In genomic region chr12:123945441-123946151, GRCh38 we compare ENCODE assay signal across 25 cellular contexts. TPM values are rescaled to one million over a fixed set of nuclear protein-coding genes. Genes with fewer than 3 reads are reported as not detected.
A peak's percentile ranks its signal among the peaks of the same experiment; 100 is the strongest.
DNase-seq lines count a peak whose midpoint lies in the region; ATAC-seq and TF ChIP-seq lines count a peak whose summit lies in the region.
"Had no signal": no experiment of that assay in that cellular context is flagged by ENCODE, and none has a peak within 500 bp of the region (broad histone marks: within the 10 kb centered on the region; RNA-seq: fewer than 3 reads in every experiment).

No MANE protein-coding gene starts in this region.

- no peaks in the 10 kb centered on the region for H3K27me3 ChIP-seq in left ventricle myocardium inferior (ENCODE audit: low read depth)
- no peaks in the 10 kb centered on the region for H3K27me3 ChIP-seq in right cardiac atrium (ENCODE audit: control insufficient read depth, insufficient read depth)
- H3K27me3 ChIP-seq in neural progenitor cell = peaks cover 8% of the 10 kb centered on the region
- H3K27me3 ChIP-seq: esophagus muscularis mucosa, suprapubic skin had no signal

- no peaks in the 10 kb centered on the region for H3F3A ChIP-seq in neural progenitor cell (ENCODE audit: low read depth)

- no peak overlapping the region for H3K4me2 ChIP-seq in neural progenitor cell
- H3K4me2 ChIP-seq: SK-N-SH had no signal

- peaks cover 49% of the 10 kb centered on the region for H3K36me3 ChIP-seq in left ventricle myocardium inferior
- H3K36me3 ChIP-seq in neural progenitor cell = no peaks in the 10 kb centered on the region

- no peak overlapping the region for H3K9ac ChIP-seq in neural progenitor cell
- H3K9ac ChIP-seq: SK-N-SH had no signal

- H3K4me3 Mint-ChIP-seq in neural progenitor cell = no peak overlapping the region
- no peak overlapping the region for H3K4me3 Mint-ChIP-seq in stimulated activated naive B cell treated with anti-CD40 and anti-IgM and Interleukin-4, amounts not matched to agents 10 μg/mL and 1 μg/mL and 100 μg/mL, for 72 hours
- H3K4me3 Mint-ChIP-seq: activated naive CD4-positive, alpha-beta T cell treated with anti-CD3 and anti-CD28 coated beads, Interleukin-2, amount 50 U/mL, for 24 hours; CD8-positive, alpha-beta memory T cell; dendritic cell treated with granulocyte-macrophage colony-stimulating factor and Interleukin-4, amounts not matched to agents 40 ng/mL and 50 ng/mL, for 4 days; naive thymus-derived CD8-positive, alpha-beta T cell had no signal

- intact Hi-C loops in left ventricle myocardium inferior (cut with micrococcal nuclease) (no loop called here), right cardiac atrium (cut with DNase I) (no loop called here)

- peaks cover 4% of the 10 kb centered on the region for H3K9me3 ChIP-seq in left ventricle myocardium inferior (replicated peaks)
- H3K9me3 ChIP-seq in right cardiac atrium (ENCODE audit: control insufficient read depth, low read length) = no peaks in the 10 kb centered on the region
- no peaks in the 10 kb centered on the region for H3K9me3 ChIP-seq in neural progenitor cell (ENCODE audit: low read depth)
- H3K9me3 ChIP-seq: esophagus muscularis mucosa, SK-N-SH, suprapubic skin had no signal

- H3K27ac Mint-ChIP-seq in neural progenitor cell = peak overlapping the region; percentile 17
- H3K27ac Mint-ChIP-seq in stimulated activated naive B cell treated with anti-CD40 and anti-IgM and Interleukin-4, amounts not matched to agents 10 μg/mL and 1 μg/mL and 100 μg/mL, for 72 hours = no peak overlapping the region
- H3K27ac Mint-ChIP-seq: activated naive CD4-positive, alpha-beta T cell treated with anti-CD3 and anti-CD28 coated beads, Interleukin-2, amount 50 U/mL, for 24 hours; dendritic cell treated with granulocyte-macrophage colony-stimulating factor and Interleukin-4, amounts not matched to agents 40 ng/mL and 50 ng/mL, for 4 days had no signal

- H3K4me1 ChIP-seq in left ventricle myocardium inferior = peaks cover 45% of the 10 kb centered on the region
- H3K4me1 ChIP-seq in right cardiac atrium (ENCODE audit: control insufficient read depth, insufficient read depth, low read length) = peaks cover 16% of the 10 kb centered on the region
- H3K4me1 ChIP-seq in neural progenitor cell = peaks cover 10% of the 10 kb centered on the region
- H3K4me1 ChIP-seq: suprapubic skin had no signal

- WGBS in right cardiac atrium = 87% methylated on average over 19 of the region's 19 CpGs

- H2AFZ ChIP-seq in neural progenitor cell (replicated peaks) = no peak overlapping the region

- H3K4me3 ChIP-seq in left ventricle myocardium inferior = no peak overlapping the region
- no peak overlapping the region for H3K4me3 ChIP-seq in right cardiac atrium (ENCODE audit: low read length)
- no peak overlapping the region for H3K4me3 ChIP-seq in neural progenitor cell
- H3K4me3 ChIP-seq: esophagus muscularis mucosa, skin epidermis, suprapubic skin had no signal

- peaks cover 2% of the 10 kb centered on the region for H3K27me3 Mint-ChIP-seq in neural progenitor cell (ENCODE audit: insufficient read depth, low read depth)
- H3K27me3 Mint-ChIP-seq in stimulated activated naive B cell treated with anti-CD40 and anti-IgM and Interleukin-4, amounts not matched to agents 10 μg/mL and 1 μg/mL and 100 μg/mL, for 72 hours = no peaks in the 10 kb centered on the region
- H3K27me3 Mint-ChIP-seq: activated naive CD4-positive, alpha-beta T cell treated with anti-CD3 and anti-CD28 coated beads, Interleukin-2, amount 50 U/mL, for 24 hours; CD8-positive, alpha-beta memory T cell; dendritic cell treated with granulocyte-macrophage colony-stimulating factor and Interleukin-4, amounts not matched to agents 40 ng/mL and 50 ng/mL, for 4 days; naive thymus-derived CD8-positive, alpha-beta T cell had no signal

- ATAC-seq in right cardiac atrium (no peak), esophagus mucosa (no peak)
- ATAC-seq in stimulated activated naive B cell treated with anti-CD40 and anti-IgM and Interleukin-4, amounts not matched to agents 10 μg/mL and 1 μg/mL and 100 μg/mL, for 72 hours (replicated peaks) = no peak
- ATAC-seq: naive thymus-derived CD8-positive, alpha-beta T cell had no signal

- peaks cover 9% of the 10 kb centered on the region for H3K9me3 Mint-ChIP-seq in neural progenitor cell
- peaks cover 4 to 7% of the 10 kb centered on the region in 2 donors for H3K9me3 Mint-ChIP-seq in stimulated activated naive B cell treated with anti-CD40 and anti-IgM and Interleukin-4, amounts not matched to agents 10 μg/mL and 1 μg/mL and 100 μg/mL, for 72 hours
- H3K9me3 Mint-ChIP-seq: activated naive CD4-positive, alpha-beta T cell treated with anti-CD3 and anti-CD28 coated beads, Interleukin-2, amount 50 U/mL, for 24 hours; CD8-positive, alpha-beta memory T cell had no signal

- no peaks in the 10 kb centered on the region for H3K79me2 ChIP-seq in neural progenitor cell (ENCODE audit: low read depth)

- DNase-seq in left ventricle myocardium inferior = no peak
- no peak for DNase-seq in right cardiac atrium
- DNase-seq in cerebellum (ENCODE audit: low spot score) = peak; percentile 50
- no peak for DNase-seq in neural progenitor cell (ENCODE audit: low spot score)
- no peak for DNase-seq in stimulated activated naive B cell treated with anti-CD40 and anti-IgM and Interleukin-4, amounts not matched to agents 10 μg/mL and 1 μg/mL and 100 μg/mL, for 72 hours
- DNase-seq in hypothalamus (lab: John Stamatoyannopoulos, UW) = no peak
- DNase-seq: activated CD4-positive, CD25-positive, alpha-beta regulatory T cell; CD8-positive, alpha-beta memory T cell; DMS 273 treated with DMSO at 0.1 percent for 48 hours; foreskin fibroblast; GOT3; KBM-7; kidney; naive thymus-derived CD8-positive, alpha-beta T cell; NCI-H1105; NCI-H187 treated with DMSO at 0.1 percent for 48 hours; NCI-H524 treated with DMSO at 0.1 percent for 48 hours; SK-N-SH; stimulated activated naive CD4-positive, alpha-beta T cell had no signal

- no peaks in the 10 kb centered on the region for H4K20me1 ChIP-seq in neural progenitor cell (ENCODE audit: low read depth)

- H3K27ac ChIP-seq in left ventricle myocardium inferior (replicated peaks) = peak overlapping the region; percentile 58
- H3K27ac ChIP-seq in right cardiac atrium (ENCODE audit: low read length) = no peak overlapping the region
- no peak overlapping the region for H3K27ac ChIP-seq in neural progenitor cell
- H3K27ac ChIP-seq: esophagus muscularis mucosa, skin epidermis, suprapubic skin had no signal

- peaks cover 26% of the 10 kb centered on the region for H3K36me3 Mint-ChIP-seq in neural progenitor cell
- peaks cover 28 to 34% of the 10 kb centered on the region in 2 donors for H3K36me3 Mint-ChIP-seq in stimulated activated naive B cell treated with anti-CD40 and anti-IgM and Interleukin-4, amounts not matched to agents 10 μg/mL and 1 μg/mL and 100 μg/mL, for 72 hours

- no peak for TF ChIP-seq CTCF in left ventricle myocardium inferior (IDR thresholded peaks at IDR 0.05; ENCODE audit: borderline replicate concordance)
- TF ChIP-seq CTCF in neural progenitor cell (IDR thresholded peaks at IDR 0.05) = no peak

- peaks cover 46% of the 10 kb centered on the region for H3K4me1 Mint-ChIP-seq in neural progenitor cell
- H3K4me1 Mint-ChIP-seq in stimulated activated naive B cell treated with anti-CD40 and anti-IgM and Interleukin-4, amounts not matched to agents 10 μg/mL and 1 μg/mL and 100 μg/mL, for 72 hours = peaks cover 0 to 1% of the 10 kb centered on the region in 2 donors

RNA-seq across cellular contexts. Expression of gene CCDC92, which starts 27.0 kb away (rescaled TPM):
- total RNA-seq in left ventricle myocardium inferior = 57.2 TPM
- total RNA-seq in right cardiac atrium = 10 to 100 TPM; 47.5 to 64.4 (median 52.4) TPM
- 80.0 TPM for polyA plus RNA-seq in right cardiac atrium
- total RNA-seq in cerebellum = 35.4 TPM
- total RNA-seq in neural progenitor cell (ENCODE audit: low replicate concordance) = 4.8 and 10.5 TPM in 2 replicates
- 9.9 TPM for total RNA-seq in esophagus mucosa

RNA-seq across cellular contexts. Expression of gene ZNF664, which starts 27.4 kb away (rescaled TPM):
- total RNA-seq in left ventricle myocardium inferior (80.7 TPM), right cardiac atrium (10 to 100 TPM; 73.6 to 80.6 (median 77.0) TPM), cerebellum (113 TPM), neural progenitor cell (ENCODE audit: low replicate concordance) (133 and 172 TPM in 2 replicates), esophagus mucosa (38.4 TPM)
- polyA plus RNA-seq in right cardiac atrium = 50.2 TPM
